In genomic region chr18:6714027-6714426, GRCh38 we compare ENCODE assay signal across 17 cellular contexts. TPM values are rescaled to one million over a fixed set of nuclear protein-coding genes. Genes with fewer than 3 reads are reported as not detected.
"Had no signal": no experiment of that assay in that cellular context is flagged by ENCODE, and none has a peak within 500 bp of the region (broad histone marks: within the 10 kb centered on the region; RNA-seq: fewer than 3 reads in every experiment).

No MANE protein-coding gene starts in this region.

- H3K4me3 ChIP-seq: ascending aorta, esophagus squamous epithelium, hepatocyte, neural progenitor cell, ovary, stomach, testis had no signal

- H3K4me1 ChIP-seq: ascending aorta, esophagus squamous epithelium, stomach had no signal

- H3K9ac ChIP-seq: neural progenitor cell had no signal

- H3K9me3 ChIP-seq: ascending aorta, esophagus squamous epithelium, ovary, stomach, testis had no signal

- H3K27ac ChIP-seq: ascending aorta, esophagus squamous epithelium, hepatocyte, neural progenitor cell, ovary, stomach, testis had no signal

- DNase-seq: activated CD4-positive, alpha-beta T cell treated with anti-CD3 and anti-CD28 coated beads, Interleukin-2, amount 50 U/mL, for 4 hours; activated CD4-positive, CD25-positive, alpha-beta regulatory T cell treated with anti-CD3 and anti-CD28 coated beads, Interleukin-2, amount 50 U/mL, for 72 hours; activated naive CD4-positive, alpha-beta T cell treated with Interleukin-2 at 50 U/mL for 16 hours; activated T-cell treated with anti-CD3 and anti-CD28 coated beads for 4 hours; esophagus squamous epithelium; kidney; midbrain; ovary; stimulated activated CD4-positive, alpha-beta T cell treated with anti-CD3 and anti-CD28 coated beads, Interleukin-2, amount 100 ng/mL, for 24 hours; stomach; SW 1271; testis had no signal

- ATAC-seq: activated T-helper 17 cell treated with anti-CD3 and anti-CD28 coated beads, Interleukin-2, amount 50 U/mL, for 72 hours; sciatic nerve had no signal

- H3K79me2 ChIP-seq: hepatocyte had no signal

- H2AFZ ChIP-seq: hepatocyte, neural progenitor cell had no signal

- H3K36me3 ChIP-seq: ascending aorta, esophagus squamous epithelium, neural progenitor cell, ovary, stomach had no signal

- H3K27me3 ChIP-seq: ascending aorta, esophagus squamous epithelium, hepatocyte, neural progenitor cell, ovary, stomach, testis had no signal

- H3K4me2 ChIP-seq: hepatocyte, neural progenitor cell had no signal

RNA-seq across cellular contexts. Expression of gene ARHGAP28, which starts 15.5 kb away (rescaled TPM):
- total RNA-seq: activated T-helper 17 cell treated with anti-CD3 and anti-CD28 coated beads, Interleukin-2, amount 50 U/mL, for 72 hours had no signal
